ENCODE assay signal across 11 cellular contexts in the genomic region with DNA sequence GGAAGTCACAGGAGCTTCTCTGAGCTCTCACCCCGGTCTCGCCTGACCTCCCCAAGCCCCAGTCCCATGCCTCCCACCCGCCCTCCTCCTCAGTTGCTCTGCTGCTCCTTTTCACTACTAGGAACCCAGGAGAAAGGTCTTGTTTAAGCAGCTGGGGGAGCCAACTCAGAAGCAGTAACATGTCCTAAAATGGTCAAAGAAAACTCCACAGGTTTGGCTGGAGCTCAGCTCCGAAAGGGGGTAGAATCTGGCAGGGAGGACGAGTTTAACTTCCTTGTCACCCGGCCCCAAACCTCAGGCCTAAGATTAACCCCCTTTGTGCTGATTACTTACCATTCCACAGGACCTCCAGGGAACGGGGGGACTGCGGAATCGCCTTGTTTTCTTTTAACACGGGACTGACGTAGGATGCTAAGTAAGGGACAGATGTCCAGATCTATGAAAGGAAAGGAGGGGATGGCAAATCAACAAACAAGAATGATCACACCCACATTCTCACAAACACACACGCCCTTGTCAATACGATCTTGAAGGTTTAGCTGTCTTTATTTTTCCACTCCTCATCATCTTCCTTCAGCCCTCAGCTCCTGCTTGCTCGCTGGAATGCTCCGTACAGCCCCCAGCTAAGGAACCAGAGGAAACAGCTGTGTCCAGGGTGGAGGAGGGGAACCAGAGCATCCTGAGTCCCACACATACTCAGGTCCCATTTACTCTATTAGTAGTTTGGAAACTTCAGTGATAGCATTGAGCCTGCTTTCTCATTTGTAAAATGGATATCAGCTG. TPM values are rescaled to one million over a fixed set of nuclear protein-coding genes. Genes with fewer than 3 reads are reported as not detected.
DNase-seq lines count a peak whose midpoint lies in the region; ATAC-seq and TF ChIP-seq lines count a peak whose summit lies in the region.
"Had no signal": no experiment of that assay in that cellular context is flagged by ENCODE, and none has a peak within 500 bp of the region (broad histone marks: within the 10 kb centered on the region; RNA-seq: fewer than 3 reads in every experiment).

No MANE protein-coding gene starts in this region.

- H3K4me1 Mint-ChIP-seq in activated CD4-positive, alpha-beta T cell treated with anti-CD3 and anti-CD28 coated beads, Interleukin-2, amount 10 ng/mL, durations not matched to agents 24 days and 14 days: peaks cover 7% of the 10 kb centered on the region

- ATAC-seq in HG03469 (IDR thresholded peaks at IDR 0.05; ENCODE audit: unreplicated experiment): no peak
- ATAC-seq in HG02623 (IDR thresholded peaks at IDR 0.05; ENCODE audit: unreplicated experiment): no peak

- H3K36me3 ChIP-seq in esophagus squamous epithelium (peaks cover 21 to 100% (median 27%) of the 10 kb centered on the region in 3 donors), muscle layer of duodenum (ENCODE audit: control insufficient read depth in 1 of 2, insufficient read depth in 2 of 2, low read length in 2 of 2) (peaks cover 36 to 39% of the 10 kb centered on the region in 2 donors), thyroid gland (peaks cover 22 to 42% of the 10 kb centered on the region in 2 donors)

- no peak for TF ChIP-seq POLR2A in esophagus squamous epithelium (IDR thresholded peaks at IDR 0.05)
- no peak for TF ChIP-seq POLR2A in thyroid gland (IDR thresholded peaks at IDR 0.05)

- peak overlapping the region; percentile 1 for H3K27ac Mint-ChIP-seq in activated CD4-positive, alpha-beta T cell treated with anti-CD3 and anti-CD28 coated beads, Interleukin-2, amount 10 ng/mL, durations not matched to agents 24 days and 14 days

- H3K36me3 Mint-ChIP-seq in activated CD4-positive, alpha-beta T cell treated with anti-CD3 and anti-CD28 coated beads, Interleukin-2, amount 10 ng/mL, durations not matched to agents 24 days and 14 days (ENCODE audit: low read depth): peaks cover 64% of the 10 kb centered on the region

- H3K27ac ChIP-seq in esophagus squamous epithelium (peak overlapping the region; percentile 72 to 93 (median 84)), muscle layer of duodenum (ENCODE audit: low read length) (peak overlapping the region; percentile 73), thyroid gland (peak overlapping the region; percentile 36 to 82 (median 69))

- H3K4me3 ChIP-seq in esophagus squamous epithelium: peak overlapping the region in 2 of 4 donors; percentile 3 to 15
- H3K4me3 ChIP-seq in muscle layer of duodenum (ENCODE audit: low read depth in 1 of 2, low read length in 2 of 2): peak overlapping the region in 1 of 2 donors; percentile 15
- no peak overlapping the region for H3K4me3 ChIP-seq in thyroid gland (replicated peaks in 1 of 3)

- H3K4me1 ChIP-seq in esophagus squamous epithelium (peaks cover 9 to 71% (median 34%) of the 10 kb centered on the region in 3 donors), muscle layer of duodenum (ENCODE audit: control insufficient read depth in 1 of 2, insufficient read depth in 2 of 2, low read length in 2 of 2) (peaks cover 12 to 34% of the 10 kb centered on the region in 2 donors), thyroid gland (peaks cover 10 to 41% of the 10 kb centered on the region in 2 donors)

- H3K27me3 Mint-ChIP-seq in activated CD4-positive, alpha-beta T cell treated with anti-CD3 and anti-CD28 coated beads, Interleukin-2, amount 10 ng/mL, durations not matched to agents 24 days and 14 days: no peaks in the 10 kb centered on the region

- no peaks in the 10 kb centered on the region for H3K9me3 Mint-ChIP-seq in activated CD4-positive, alpha-beta T cell treated with anti-CD3 and anti-CD28 coated beads, Interleukin-2, amount 10 ng/mL, durations not matched to agents 24 days and 14 days

- no peak for DNase-seq in activated CD4-positive, alpha-beta T cell treated with anti-CD3 and anti-CD28 coated beads, Interleukin-2, amount 10 ng/mL, durations not matched to agents 24 days and 14 days
- no peak for DNase-seq in activated CD4-positive, alpha-beta T cell treated with anti-CD3 and anti-CD28 coated beads for 1 hour
- no peak for DNase-seq in esophagus squamous epithelium (lab: John Stamatoyannopoulos, UW)
- DNase-seq in thyroid gland: no peak
- DNase-seq in NCI-H2107 (lab: John Stamatoyannopoulos, UW): no peak
- DNase-seq: DMS79, KBM-7, small intestine had no signal

- intact Hi-C loops in activated CD4-positive, alpha-beta T cell treated with anti-CD3 and anti-CD28 coated beads, Interleukin-2, amount 10 ng/mL, durations not matched to agents 24 days and 14 days (cut with micrococcal nuclease): no loop called here
- intact Hi-C loops in esophagus squamous epithelium (cut with DNase I): no loop called here
- intact Hi-C loops in thyroid gland (cut with DNase I): no loop called here

- H3K4me3 Mint-ChIP-seq in activated CD4-positive, alpha-beta T cell treated with anti-CD3 and anti-CD28 coated beads, Interleukin-2, amount 10 ng/mL, durations not matched to agents 24 days and 14 days: no peak overlapping the region

- TF ChIP-seq CTCF in esophagus squamous epithelium (IDR thresholded peaks at IDR 0.05) (no peak), thyroid gland (IDR thresholded peaks at IDR 0.05) (no peak)

- H3K9me3 ChIP-seq in esophagus squamous epithelium: no peaks in the 10 kb centered on the region
- no peaks in the 10 kb centered on the region for H3K9me3 ChIP-seq in muscle layer of duodenum (ENCODE audit: control insufficient read depth in 1 of 2, low read length in 2 of 2)
- no peaks in the 10 kb centered on the region for H3K9me3 ChIP-seq in thyroid gland

- 76 to 78% methylated on average over 6 to 15 of the region's 15 CpGs for WGBS in esophagus squamous epithelium, 2 donors
- WGBS in thyroid gland, 2 donors: 79% methylated on average over 15 of the region's 15 CpGs

- no peaks in the 10 kb centered on the region for H3K27me3 ChIP-seq in esophagus squamous epithelium
- H3K27me3 ChIP-seq in muscle layer of duodenum (ENCODE audit: low read depth, low read length): no peaks in the 10 kb centered on the region
- no peaks in the 10 kb centered on the region for H3K27me3 ChIP-seq in thyroid gland

RNA-seq across cellular contexts. Expression of gene PCSK7, which starts 13.5 kb away (rescaled TPM):
- total RNA-seq in activated CD4-positive, alpha-beta T cell treated with anti-CD3 and anti-CD28 coated beads, Interleukin-2, amount 10 ng/mL, durations not matched to agents 24 days and 14 days: 160 and 165 TPM in 2 replicates
- 10 to 100 TPM; 28.7 to 53.3 (median 45.0) TPM for total RNA-seq in esophagus squamous epithelium
- 10 to 100 TPM; 36.1 to 61.1 (median 47.5) TPM for total RNA-seq in thyroid gland

RNA-seq across cellular contexts. Expression of gene RNF214, which starts 14.1 kb away (rescaled TPM):
- 22.0 and 23.2 TPM in 2 replicates for total RNA-seq in activated CD4-positive, alpha-beta T cell treated with anti-CD3 and anti-CD28 coated beads, Interleukin-2, amount 10 ng/mL, durations not matched to agents 24 days and 14 days
- 10 to 100 TPM in 1 of 4 donors, 1 to 10 TPM in 3; 5.0 to 10.5 (median 5.6) TPM for total RNA-seq in esophagus squamous epithelium
- 10 to 100 TPM; 17.4 to 22.8 (median 20.0) TPM for total RNA-seq in thyroid gland

RNA-seq across cellular contexts. Expression of gene TAGLN, which starts 19.2 kb away (rescaled TPM):
- 2.7 and 3.8 TPM in 2 replicates for total RNA-seq in activated CD4-positive, alpha-beta T cell treated with anti-CD3 and anti-CD28 coated beads, Interleukin-2, amount 10 ng/mL, durations not matched to agents 24 days and 14 days
- total RNA-seq in esophagus squamous epithelium (1,000 to 10,000 TPM in 1 of 4 donors, 100 to 1,000 TPM in 2, 10 to 100 TPM in 1; 64.8 to 1,356 (median 373) TPM), thyroid gland (100 to 1,000 TPM; 155 to 407 (median 229) TPM)

RNA-seq across cellular contexts. Expression of gene SIDT2, which starts 39.8 kb away (rescaled TPM):
- 23.9 and 29.1 TPM in 2 replicates for total RNA-seq in activated CD4-positive, alpha-beta T cell treated with anti-CD3 and anti-CD28 coated beads, Interleukin-2, amount 10 ng/mL, durations not matched to agents 24 days and 14 days
- total RNA-seq in esophagus squamous epithelium: 10 to 100 TPM in 2 of 4 donors, 1 to 10 TPM in 2; 6.9 to 20.0 (median 9.4) TPM
- total RNA-seq in thyroid gland: 10 to 100 TPM; 31.8 to 54.5 (median 42.3) TPM

Comparison
In these comparisons a context has a peak if more than half of its experiments do, and no peak if none do; other contexts are left out.
1. RNA of gene TAGLN, which starts 19.2 kb away (total RNA-seq): 64.8 to 1,356 TPM in esophagus squamous epithelium and 155 to 407 TPM in thyroid gland; 2.7 to 3.8 TPM in activated CD4-positive, alpha-beta T cell treated with anti-CD3 and anti-CD28 coated beads, Interleukin-2, amount 10 ng/mL, durations not matched to agents 24 days and 14 days; every median in the first group is over 10 times any median in the second.
2. Peak in every context shown above with its lines, with median percentiles within 50 percentile points of each other: H3K27ac ChIP-seq.